ENCODE assay signal across 8 cellular contexts in genomic region chr2:47403829-47404228, GRCh38. TPM values are rescaled to one million over a fixed set of nuclear protein-coding genes. Genes with fewer than 3 reads are reported as not detected.
DNase-seq lines count a peak whose midpoint lies in the region; ATAC-seq and TF ChIP-seq lines count a peak whose summit lies in the region.

No MANE protein-coding gene starts in this region.

- H3K4me1 Mint-ChIP-seq in mesothelial cell of epicardium = peaks cover 19% of the 10 kb centered on the region

- no peak for TF ChIP-seq CTCF in mesothelial cell of epicardium (IDR thresholded peaks at IDR 0.05; ENCODE audit: unreplicated experiment)

- peak overlapping the region; percentile 94 for H3K4me3 Mint-ChIP-seq in mesothelial cell of epicardium

- H3K27ac Mint-ChIP-seq in mesothelial cell of epicardium = peak overlapping the region; percentile 97

- no peak for ATAC-seq in GM21360 (IDR thresholded peaks at IDR 0.05; ENCODE audit: unreplicated experiment)
- no peak for ATAC-seq in GM18520 (IDR thresholded peaks at IDR 0.05; ENCODE audit: unreplicated experiment)

- H3K36me3 Mint-ChIP-seq in mesothelial cell of epicardium = peaks cover 30% of the 10 kb centered on the region

- no peaks in the 10 kb centered on the region for H3K27me3 Mint-ChIP-seq in mesothelial cell of epicardium (ENCODE audit: low read depth)

- peak overlapping the region; percentile 65 for H3K27ac ChIP-seq in caudate nucleus (ENCODE audit: low read depth, low read length)

- H3K9me3 Mint-ChIP-seq in mesothelial cell of epicardium = peaks cover 16% of the 10 kb centered on the region

- peak; percentile 49 for DNase-seq in ELF-1 (ENCODE audit: low read depth, low spot score)
- DNase-seq in LHCN-M2 (ENCODE audit: low read depth) = peak; percentile 22
- peak in 2 of 61 donors; percentile 15 to 62 for DNase-seq in caudate nucleus (lab: John Stamatoyannopoulos, UW)
- DNase-seq in mesothelial cell of epicardium (ENCODE audit: low spot score in 2 of 2, unreplicated experiment in 2 of 2) = no peak
- no peak for DNase-seq in central memory CD4-positive, alpha-beta T cell
- DNase-seq in medulla oblongata (ENCODE audit: extremely low spot score) = no peak

RNA-seq across cellular contexts. Expression of gene MSH2, which starts 0.9 kb away (rescaled TPM):
- total RNA-seq in LHCN-M2 (2014; rRNA removed) (54.2 and 55.3 TPM in 2 replicates), mesothelial cell of epicardium (38.3 to 39.9 TPM (median 39.6 TPM) in 3 replicates)
- 12.5 TPM for polyA plus RNA-seq in LHCN-M2 (2012)

RNA-seq across cellular contexts. Expression of gene EPCAM, which starts 34.7 kb away (rescaled TPM):
- total RNA-seq in LHCN-M2 (2014; rRNA removed) (not detected in 2 replicates), mesothelial cell of epicardium (132 to 136 TPM (median 134 TPM) in 3 replicates)
- polyA plus RNA-seq in LHCN-M2 (2012) = 0.06 TPM

Comparison
In these comparisons a context has a peak if more than half of its experiments do, and no peak if none do; other contexts are left out.
1. DNase-seq: peak in ELF-1 (single experiment) and LHCN-M2 (single experiment); none in mesothelial cell of epicardium (0 of 2), central memory CD4-positive, alpha-beta T cell (single experiment) and medulla oblongata (single experiment).
2. RNA of gene EPCAM, which starts 34.7 kb away (total RNA-seq): 132 to 136 TPM in mesothelial cell of epicardium; not detected in LHCN-M2; every median in the first group is over 100 times any median in the second.